Comparison of ENCODE assay signal across 9 cellular contexts in genomic region chr1:222792744-222793143, GRCh38. TPM values are rescaled to one million over a fixed set of nuclear protein-coding genes. Genes with fewer than 3 reads are reported as not detected.
DNase-seq lines count a peak whose midpoint lies in the region; ATAC-seq and TF ChIP-seq lines count a peak whose summit lies in the region.
"Had no signal": no experiment of that assay in that cellular context is flagged by ENCODE, and none has a peak within 500 bp of the region (broad histone marks: within the 10 kb centered on the region; RNA-seq: fewer than 3 reads in every experiment).

No MANE protein-coding gene starts in this region.

- H2AFZ ChIP-seq in GM23338, result no peak overlapping the region

- no peaks in the 10 kb centered on the region for H4K20me1 ChIP-seq in GM23338 (replicated peaks; ENCODE audit: insufficient read depth)

- no peak overlapping the region; the same call in 1 of the 2 replicates for H3K27ac Mint-ChIP-seq in GM23338

- H3K36me3 ChIP-seq in GM23338 (ENCODE audit: insufficient read depth), result no peaks in the 10 kb centered on the region
- no peaks in the 10 kb centered on the region for H3K36me3 ChIP-seq in adipocyte (ENCODE audit: control insufficient read depth, insufficient read depth, low read length, severe bottlenecking)
- H3K36me3 ChIP-seq in left lung, result no peaks in the 10 kb centered on the region
- no peaks in the 10 kb centered on the region for H3K36me3 ChIP-seq in effector memory CD4-positive, alpha-beta T cell (ENCODE audit: control insufficient read depth, insufficient read depth, low read length)

- H3K4me1 Mint-ChIP-seq in GM23338, result peaks cover 10% of the 10 kb centered on the region; the same call in 1 of the 3 replicates

- H3K4me1 ChIP-seq in GM23338 (ENCODE audit: insufficient read depth) (no peaks in the 10 kb centered on the region), adipocyte (ENCODE audit: control insufficient read depth, insufficient read depth, low read length) (peaks cover 3% of the 10 kb centered on the region), left lung (no peaks in the 10 kb centered on the region)
- H3K4me1 ChIP-seq in effector memory CD4-positive, alpha-beta T cell (ENCODE audit: control insufficient read depth, insufficient read depth, low read length, poor library complexity, severe bottlenecking), result no peaks in the 10 kb centered on the region

- no peaks in the 10 kb centered on the region for H3K9me2 ChIP-seq in GM23338 (ENCODE audit: insufficient read depth)

- no peaks in the 10 kb centered on the region for H3K79me2 ChIP-seq in GM23338 (replicated peaks; ENCODE audit: insufficient read depth)

- H3K4me3 ChIP-seq in GM23338 (no peak overlapping the region), adipocyte (ENCODE audit: low read length) (no peak overlapping the region), left lung (no peak overlapping the region)
- H3K4me3 ChIP-seq in effector memory CD4-positive, alpha-beta T cell (ENCODE audit: insufficient read depth, low read depth, low read length, poor library complexity, severe bottlenecking), result no peak overlapping the region
- H3K4me3 ChIP-seq: skin epidermis had no signal

- intact Hi-C loops in left lung (cut with DNase I), result loop anchor here (5.0 to 10.0 kb wide), 3 partner anchors 290 to 332 kb away; no protein-coding TSS in a partner anchor

- TF ChIP-seq CTCF in GM23338 (conservative IDR thresholded peaks at IDR 0.05; ENCODE audit: low read depth in 2 of 2) (peak; percentile 77 to 89), left lung (IDR thresholded peaks at IDR 0.05) (peak; percentile 22 to 43)

- ATAC-seq in GM23338 (peak; percentile 54; the same call in 1 of the 3 replicates), left lung (peak; percentile 56), GM18861 (IDR thresholded peaks at IDR 0.05; ENCODE audit: unreplicated experiment) (no peak)

- DNase-seq in AG08396 (ENCODE audit: low spot score) (peak; percentile 21), GM23338 (ENCODE audit: low spot score) (peak; percentile 67), adipocyte (ENCODE audit: low read depth) (peak; percentile 75), left lung (no peak), activated T-cell treated with anti-CD3 and anti-CD28 coated beads for 4 hours (no peak)
- DNase-seq in stimulated activated CD4-positive, alpha-beta T cell treated with anti-CD3 and anti-CD28 coated beads, Interleukin-4, amount 100 ng/mL, for 24 hours, result no peak
- DNase-seq in effector memory CD4-positive, alpha-beta T cell, result no peak

- H3K9ac ChIP-seq in adipocyte (ENCODE audit: low read length), result no peak overlapping the region

- peaks cover 4% of the 10 kb centered on the region; the same call in 2 of the 3 replicates for H3K9me3 Mint-ChIP-seq in GM23338

- H3K4me3 Mint-ChIP-seq in GM23338, result no peak overlapping the region

- H3K4me2 ChIP-seq in GM23338, result no peak overlapping the region

- H3K27me3 ChIP-seq in GM23338 (ENCODE audit: insufficient read depth) (0 out of 2 replicates have a peak, but pooled peaks cover 4% of the 10 kb centered on the region), adipocyte (replicated peaks; ENCODE audit: control insufficient read depth, insufficient read depth, low read length) (no peaks in the 10 kb centered on the region), left lung (no peaks in the 10 kb centered on the region)
- H3K27me3 ChIP-seq in effector memory CD4-positive, alpha-beta T cell (replicated peaks; ENCODE audit: control insufficient read depth, insufficient read depth, low read length, poor library complexity, severe bottlenecking), result no peaks in the 10 kb centered on the region

- peaks cover 4% of the 10 kb centered on the region; the same call in 2 of the 3 replicates for H3K36me3 Mint-ChIP-seq in GM23338 (ENCODE audit: low read depth)

- no peaks in the 10 kb centered on the region for H3K9me3 ChIP-seq in adipocyte (ENCODE audit: control insufficient read depth, low read length)
- H3K9me3 ChIP-seq in left lung, result no peaks in the 10 kb centered on the region
- no peaks in the 10 kb centered on the region for H3K9me3 ChIP-seq in effector memory CD4-positive, alpha-beta T cell (ENCODE audit: control insufficient read depth, low read length)

- H3K27me3 Mint-ChIP-seq in GM23338 (ENCODE audit: insufficient read depth, low read depth, poor library complexity), result peaks cover 6% of the 10 kb centered on the region

- H3K27ac ChIP-seq in GM23338 (ENCODE audit: low read depth), result no peak overlapping the region
- no peak overlapping the region for H3K27ac ChIP-seq in left lung
- no peak overlapping the region for H3K27ac ChIP-seq in effector memory CD4-positive, alpha-beta T cell (ENCODE audit: insufficient read depth, low read length, poor library complexity, severe bottlenecking)
- H3K27ac ChIP-seq: skin epidermis had no signal

- no peaks in the 10 kb centered on the region for H3F3A ChIP-seq in GM23338 (replicated peaks; ENCODE audit: low read depth)

TF ChIP-seq in GM23338, 12 proteins besides CTCF, POLR2A, EP300 and RAD21:
- TF ChIP-seq ZNF114 (CRISPR knock-in tag; IDR thresholded peaks at IDR 0.05) (no peak), ZNF331 (CRISPR knock-in tag; IDR thresholded peaks at IDR 0.05; ENCODE audit: low read depth) (no peak), JUNB (IDR thresholded peaks at IDR 0.05; ENCODE audit: unreplicated experiment) (no peak)

RNA-seq across cellular contexts. Expression of gene DISP1, which starts 22.1 kb away (rescaled TPM):
- total RNA-seq in GM23338 (2014; rRNA removed; shearing (Covaris generic)), result 3.1 and 4.4 TPM in 2 replicates
- polyA plus RNA-seq in GM23338 (2016; fragmentation: Nextera tagmentation; extraction: Ambion mirVana), result 2.4 and 2.7 TPM in 2 replicates
- 10 to 100 TPM; 17.2 to 23.9 TPM for total RNA-seq in left lung

RNA-seq across cellular contexts. Expression of gene FAM177B, which starts 55.7 kb away (rescaled TPM):
- not detected in 2 replicates for total RNA-seq in GM23338 (2014; rRNA removed; shearing (Covaris generic))
- polyA plus RNA-seq in GM23338 (2016; fragmentation: Nextera tagmentation; extraction: Ambion mirVana), result not detected in 2 replicates
- not detected for total RNA-seq in left lung

Comparison
In these comparisons a context has a peak if more than half of its experiments do, and no peak if none do; other contexts are left out.
1. DNase-seq: peak in AG08396 (single experiment), GM23338 (single experiment) and adipocyte (single experiment); none in left lung (0 of 2), stimulated activated CD4-positive, alpha-beta T cell treated with anti-CD3 and anti-CD28 coated beads, Interleukin-4, amount 100 ng/mL, for 24 hours (single experiment), effector memory CD4-positive, alpha-beta T cell (0 of 3) and activated T-cell treated with anti-CD3 and anti-CD28 coated beads for 4 hours (single experiment).